In the genomic region with DNA sequence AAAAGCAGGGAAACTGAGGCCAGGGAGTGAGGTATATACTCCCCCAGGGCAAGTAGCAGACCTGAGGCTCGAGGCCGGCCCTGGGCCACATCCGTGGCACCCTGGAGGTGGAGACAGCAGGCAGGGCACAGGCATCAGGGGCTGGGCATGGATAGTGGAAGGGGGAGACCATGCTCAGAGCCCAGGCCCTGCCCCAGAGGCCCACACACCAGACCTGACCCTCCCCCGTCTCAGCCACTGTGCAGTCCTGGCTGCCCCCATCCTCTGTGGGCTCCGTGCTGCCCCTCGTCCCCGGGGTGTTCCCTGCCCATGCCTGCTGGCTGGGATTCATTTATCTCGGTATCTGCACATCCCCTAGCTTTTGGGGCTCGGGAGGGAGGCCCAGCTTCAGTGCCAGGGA, we compare ENCODE assay signal across 26 cellular contexts.
"Had no signal": no experiment of that assay in that cellular context is flagged by ENCODE, and none has a peak within 500 bp of the region (broad histone marks: within the 10 kb centered on the region; RNA-seq: fewer than 3 reads in every experiment).

No MANE protein-coding gene starts in this region.

- H3K9me3 ChIP-seq: breast epithelium, neutrophil, ovary, right atrium auricular region, stomach, thyroid gland, upper lobe of left lung had no signal

- ATAC-seq: activated naive CD8-positive, alpha-beta T cell treated with anti-CD3 and anti-CD28 coated beads, Interleukin-2, amount 50 U/mL, for 24 hours; esophagus mucosa; stimulated activated naive B cell treated with anti-CD40 and anti-IgM and Interleukin-4, amounts not matched to agents 10 μg/mL and 1 μg/mL and 100 μg/mL, for 72 hours had no signal

- H3K9me3 Mint-ChIP-seq: activated CD4-positive, alpha-beta memory T cell treated with anti-CD3 and anti-CD28 coated beads, Interleukin-2, amount 10 ng/mL, durations not matched to agents 7 days and 5 days; activated CD4-positive, alpha-beta T cell treated with anti-CD3 and anti-CD28 coated beads, Interleukin-2, amount 10 ng/mL, durations not matched to agents 7 days and 5 days; activated naive CD8-positive, alpha-beta T cell treated with anti-CD3 and anti-CD28 coated beads, Interleukin-2, amount 50 U/mL, for 24 hours; central memory CD8-positive, alpha-beta T cell; dendritic cell treated with granulocyte-macrophage colony-stimulating factor and Interleukin-4, amounts not matched to agents 40 ng/mL and 50 ng/mL, for 4 days; endodermal cell; immature natural killer cell; nephron had no signal

- H3K27ac Mint-ChIP-seq: activated CD4-positive, alpha-beta memory T cell treated with anti-CD3 and anti-CD28 coated beads, Interleukin-2, amount 10 ng/mL, durations not matched to agents 7 days and 5 days; activated CD4-positive, alpha-beta T cell treated with anti-CD3 and anti-CD28 coated beads, Interleukin-2, amount 10 ng/mL, durations not matched to agents 7 days and 5 days; activated naive CD8-positive, alpha-beta T cell treated with anti-CD3 and anti-CD28 coated beads, Interleukin-2, amount 50 U/mL, for 24 hours; dendritic cell treated with granulocyte-macrophage colony-stimulating factor and Interleukin-4, amounts not matched to agents 40 ng/mL and 50 ng/mL, for 4 days; endodermal cell; immature natural killer cell; nephron; stimulated activated naive B cell treated with anti-CD40 and anti-IgM and Interleukin-4, amounts not matched to agents 10 μg/mL and 1 μg/mL and 100 μg/mL, for 72 hours had no signal

- H3K36me3 ChIP-seq: breast epithelium, neutrophil, ovary, right atrium auricular region, stomach, thyroid gland, upper lobe of left lung had no signal

- H3K36me3 Mint-ChIP-seq: stimulated activated naive B cell treated with anti-CD40 and anti-IgM and Interleukin-4, amounts not matched to agents 10 μg/mL and 1 μg/mL and 100 μg/mL, for 72 hours had no signal

- H3K4me1 Mint-ChIP-seq: activated CD4-positive, alpha-beta memory T cell treated with anti-CD3 and anti-CD28 coated beads, Interleukin-2, amount 10 ng/mL, durations not matched to agents 7 days and 5 days; activated CD4-positive, alpha-beta T cell treated with anti-CD3 and anti-CD28 coated beads, Interleukin-2, amount 10 ng/mL, durations not matched to agents 7 days and 5 days; activated naive CD8-positive, alpha-beta T cell treated with anti-CD3 and anti-CD28 coated beads, Interleukin-2, amount 50 U/mL, for 24 hours; central memory CD8-positive, alpha-beta T cell; endodermal cell; immature natural killer cell; nephron; stimulated activated naive B cell treated with anti-CD40 and anti-IgM and Interleukin-4, amounts not matched to agents 10 μg/mL and 1 μg/mL and 100 μg/mL, for 72 hours had no signal

- H3K4me3 Mint-ChIP-seq: activated CD4-positive, alpha-beta memory T cell treated with anti-CD3 and anti-CD28 coated beads, Interleukin-2, amount 10 ng/mL, durations not matched to agents 7 days and 5 days; activated CD4-positive, alpha-beta T cell treated with anti-CD3 and anti-CD28 coated beads, Interleukin-2, amount 10 ng/mL, durations not matched to agents 7 days and 5 days; activated naive CD8-positive, alpha-beta T cell treated with anti-CD3 and anti-CD28 coated beads, Interleukin-2, amount 50 U/mL, for 24 hours; central memory CD8-positive, alpha-beta T cell; dendritic cell treated with granulocyte-macrophage colony-stimulating factor and Interleukin-4, amounts not matched to agents 40 ng/mL and 50 ng/mL, for 4 days; endodermal cell; immature natural killer cell; nephron; stimulated activated naive B cell treated with anti-CD40 and anti-IgM and Interleukin-4, amounts not matched to agents 10 μg/mL and 1 μg/mL and 100 μg/mL, for 72 hours had no signal

- H3K27me3 Mint-ChIP-seq: activated CD4-positive, alpha-beta memory T cell treated with anti-CD3 and anti-CD28 coated beads, Interleukin-2, amount 10 ng/mL, durations not matched to agents 7 days and 5 days had no signal

- H3K4me1 ChIP-seq: breast epithelium had no signal

- H3K4me3 ChIP-seq: breast epithelium, ovary, right atrium auricular region, stomach, thyroid gland, upper lobe of left lung had no signal

- H3K27ac ChIP-seq: breast epithelium, neutrophil, ovary, right atrium auricular region, stomach, thyroid gland, upper lobe of left lung had no signal

- DNase-seq: activated CD4-positive, alpha-beta memory T cell treated with anti-CD3 and anti-CD28 coated beads, Interleukin-2, amount 10 ng/mL, durations not matched to agents 7 days and 5 days; activated CD4-positive, alpha-beta T cell treated with anti-CD3 and anti-CD28 coated beads for 1 hour; activated CD4-positive, alpha-beta T cell treated with anti-CD3 and anti-CD28 coated beads, Interleukin-2, amount 10 ng/mL, durations not matched to agents 7 days and 5 days; activated effector memory CD4-positive, alpha-beta T cell treated with Interleukin-2 at 50 U/mL for 16 hours; activated naive CD4-positive, alpha-beta T cell treated with Interleukin-2 at 50 U/mL for 16 hours; activated naive CD8-positive, alpha-beta T cell treated with anti-CD3 and anti-CD28 coated beads, Interleukin-2, amount 50 U/mL, for 24 hours; activated T-cell treated with anti-CD3 and anti-CD28 coated beads for 4 hours; amygdala; foreskin fibroblast; hypothalamus; immature natural killer cell; stimulated activated CD4-positive, alpha-beta T cell treated with anti-CD3 and anti-CD28 coated beads, Interleukin-15, amount 100 ng/mL, for 24 hours; stimulated activated CD4-positive, alpha-beta T cell treated with anti-CD3 and anti-CD28 coated beads, Interleukin-2, amount 100 ng/mL, for 24 hours; stimulated activated naive B cell treated with anti-CD40 and anti-IgM and Interleukin-4, amounts not matched to agents 10 μg/mL and 1 μg/mL and 100 μg/mL, for 72 hours; stomach; thyroid gland had no signal

- H3K27me3 ChIP-seq: ovary, right atrium auricular region, thyroid gland had no signal
